In the genomic region with DNA sequence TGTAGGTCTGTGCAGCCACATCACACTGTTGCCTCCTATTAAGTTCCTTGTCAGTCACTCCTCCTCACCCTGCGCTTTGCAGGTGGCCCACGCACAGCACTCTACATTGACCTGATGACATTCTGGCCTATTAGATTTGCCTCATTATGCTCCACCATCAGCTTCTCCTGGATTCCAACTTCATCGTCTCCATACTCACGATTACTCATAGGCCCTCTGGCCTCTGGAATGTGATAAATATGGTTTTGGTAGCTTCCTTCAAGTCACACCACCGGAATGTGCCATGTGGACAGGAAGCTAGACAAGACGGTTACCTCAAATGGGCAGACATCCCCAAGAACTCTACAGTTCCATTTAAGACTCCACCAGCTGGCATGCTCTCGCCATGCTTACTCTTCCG, we compare ENCODE assay signal across 1 cellular context.
TF ChIP-seq lines count a peak whose summit lies in the region.

No MANE protein-coding gene starts in this region.

TF ChIP-seq in SK-N-SH, 30 proteins besides CTCF, POLR2A, EP300 and RAD21 (continued from another document):
- peak; percentile 94 for TF ChIP-seq TCF12 (IDR thresholded peaks at IDR 0.05)
- TF ChIP-seq GATA2 (CRISPR knock-in tag; IDR thresholded peaks at IDR 0.05) = no peak
- no peak for TF ChIP-seq ELF1 (IDR thresholded peaks at IDR 0.05)
